In genomic region chr5:1633605-1634336, GRCh38 we compare ENCODE assay signal across 8 cellular contexts.
DNase-seq lines count a peak whose midpoint lies in the region; ATAC-seq and TF ChIP-seq lines count a peak whose summit lies in the region.

No MANE protein-coding gene starts in this region.

- peaks cover 5% of the 10 kb centered on the region for H3K36me3 ChIP-seq in suprapubic skin

- H3K4me1 Mint-ChIP-seq in activated naive CD4-positive, alpha-beta T cell treated with anti-CD3 and anti-CD28 coated beads for 36 hours (ENCODE audit: low read depth) = peaks cover 27% of the 10 kb centered on the region

- no peak for TF ChIP-seq EP300 in suprapubic skin (IDR thresholded peaks at IDR 0.05)

- H3K4me1 ChIP-seq in suprapubic skin = peaks cover 12% of the 10 kb centered on the region

- intact Hi-C loops in activated naive CD4-positive, alpha-beta T cell treated with anti-CD3 and anti-CD28 coated beads for 36 hours (cut with micrococcal nuclease) = loop anchor here (5.0 kb wide), 1 partner anchor 1361 kb away; the partner anchor contains the start of gene PDCD6

- peak overlapping the region; percentile 92 for H3K4me3 Mint-ChIP-seq in activated naive CD4-positive, alpha-beta T cell treated with anti-CD3 and anti-CD28 coated beads for 36 hours

- TF ChIP-seq CTCF in suprapubic skin (IDR thresholded peaks at IDR 0.05) = no peak

- peak overlapping the region; percentile 76 for H3K27ac ChIP-seq in suprapubic skin

- H3K27ac Mint-ChIP-seq in activated naive CD4-positive, alpha-beta T cell treated with anti-CD3 and anti-CD28 coated beads for 36 hours = peak overlapping the region; percentile 91

- H3K27me3 Mint-ChIP-seq in activated naive CD4-positive, alpha-beta T cell treated with anti-CD3 and anti-CD28 coated beads for 36 hours (ENCODE audit: low read depth) = no peaks in the 10 kb centered on the region

- DNase-seq in DMS53 (lab: John Stamatoyannopoulos, UW) (peak; percentile 88), SHP77 (lab: John Stamatoyannopoulos, UW) (peak; percentile 87 to 93), glomerular visceral epithelial cell (ENCODE audit: extremely low spot score) (peak; percentile 77), occipital lobe (lab: John Stamatoyannopoulos, UW) (peak; percentile 72), suprapubic skin (ENCODE audit: low spot score in 2 of 2) (peak in 1 of 2 donors; percentile 81)
- peak; percentile 69 for DNase-seq in Jurkat, Clone E6-1 (ENCODE audit: low read depth, low spot score)
- peak; percentile 80 for DNase-seq in activated naive CD4-positive, alpha-beta T cell treated with anti-CD3 and anti-CD28 coated beads for 36 hours

- peak overlapping the region; percentile 71 for H3K4me3 ChIP-seq in Jurkat, Clone E6-1 (ENCODE audit: low read length)
- H3K4me3 ChIP-seq in suprapubic skin = peak overlapping the region; percentile 83

- CTCF ChIA-PET in activated naive CD4-positive, alpha-beta T cell treated with anti-CD3 and anti-CD28 coated beads for 36 hours (lab: Charles Lee) = interaction anchor here (0.6 to 1.2 kb wide), 4 partner anchors 9 to 253 kb away, joined by 3 to 7 read pairs (median 3); no protein-coding TSS in a partner anchor

- WGBS in suprapubic skin = 3% methylated on average over 49 of the region's 75 CpGs

- H3K27me3 ChIP-seq in suprapubic skin = no peaks in the 10 kb centered on the region

- ATAC-seq in GM21529 (IDR thresholded peaks at IDR 0.05; ENCODE audit: unreplicated experiment) = peak; percentile 96

- peak; percentile 20 to 70 for TF ChIP-seq POLR2A in suprapubic skin (IDR thresholded peaks at IDR 0.05)

- H3K9me3 ChIP-seq in suprapubic skin = no peaks in the 10 kb centered on the region

- H3K36me3 Mint-ChIP-seq in activated naive CD4-positive, alpha-beta T cell treated with anti-CD3 and anti-CD28 coated beads for 36 hours (ENCODE audit: low read depth) = peaks cover 8% of the 10 kb centered on the region

- no peaks in the 10 kb centered on the region for H3K9me3 Mint-ChIP-seq in activated naive CD4-positive, alpha-beta T cell treated with anti-CD3 and anti-CD28 coated beads for 36 hours
